Comparison of ENCODE assay signal across 1 cellular context in the genomic region with DNA sequence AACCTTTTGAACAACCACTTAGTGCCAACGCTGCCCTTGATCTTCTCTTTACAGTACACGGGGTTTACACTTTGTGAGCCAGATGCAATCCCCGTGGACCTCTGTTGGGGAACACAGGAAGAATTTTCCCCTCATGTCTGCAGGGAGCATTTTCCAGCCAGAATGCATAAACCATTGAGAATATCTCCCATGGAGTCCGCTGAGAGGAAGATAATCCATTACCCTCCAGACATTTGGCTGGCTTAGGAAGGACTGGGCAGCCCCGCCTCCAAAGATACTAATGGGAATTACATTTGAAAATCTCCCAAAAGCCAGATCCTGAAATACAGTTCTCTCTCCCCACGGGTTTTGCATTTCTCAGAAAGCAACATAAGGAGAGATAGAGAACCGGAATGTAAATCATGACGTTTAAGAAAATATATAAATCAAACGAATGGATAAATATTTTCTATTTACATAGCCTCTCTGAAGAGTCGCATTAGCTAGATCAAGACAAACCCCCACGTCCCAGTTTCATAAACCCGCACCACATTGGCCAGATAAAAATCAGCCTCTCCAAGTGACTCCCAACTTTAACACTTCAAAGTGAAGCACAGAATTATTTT.
TF ChIP-seq lines count a peak whose summit lies in the region.

No MANE protein-coding gene starts in this region.

TF ChIP-seq in IMR-90, 13 proteins besides CTCF, POLR2A, EP300 and RAD21:
- TF ChIP-seq, protein P1, sequence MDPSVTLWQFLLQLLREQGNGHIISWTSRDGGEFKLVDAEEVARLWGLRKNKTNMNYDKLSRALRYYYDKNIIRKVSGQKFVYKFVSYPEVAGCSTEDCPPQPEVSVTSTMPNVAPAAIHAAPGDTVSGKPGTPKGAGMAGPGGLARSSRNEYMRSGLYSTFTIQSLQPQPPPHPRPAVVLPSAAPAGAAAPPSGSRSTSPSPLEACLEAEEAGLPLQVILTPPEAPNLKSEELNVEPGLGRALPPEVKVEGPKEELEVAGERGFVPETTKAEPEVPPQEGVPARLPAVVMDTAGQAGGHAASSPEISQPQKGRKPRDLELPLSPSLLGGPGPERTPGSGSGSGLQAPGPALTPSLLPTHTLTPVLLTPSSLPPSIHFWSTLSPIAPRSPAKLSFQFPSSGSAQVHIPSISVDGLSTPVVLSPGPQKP (IDR thresholded peaks at IDR 0.05; ENCODE audit: borderline replicate concordance, low read depth, low read length) = no peak
- no peak for TF ChIP-seq MXI1 (IDR thresholded peaks at IDR 0.05; ENCODE audit: borderline replicate concordance, low read depth, low read length)
